Comparison of ENCODE assay signal across 31 cellular contexts in genomic region chr4:84176061-84176460, GRCh38.
DNase-seq lines count a peak whose midpoint lies in the region; ATAC-seq and TF ChIP-seq lines count a peak whose summit lies in the region.
"Had no signal": no experiment of that assay in that cellular context is flagged by ENCODE, and none has a peak within 500 bp of the region (broad histone marks: within the 10 kb centered on the region; RNA-seq: fewer than 3 reads in every experiment).

No MANE protein-coding gene starts in this region.

- ATAC-seq in GM18502 (IDR thresholded peaks at IDR 0.05; ENCODE audit: poor library complexity, unreplicated experiment), result no peak
- no peak for ATAC-seq in HG03196 (IDR thresholded peaks at IDR 0.05; ENCODE audit: unreplicated experiment)
- ATAC-seq: A549; CD8-positive, alpha-beta T cell had no signal

- no peak overlapping the region for H2AFZ ChIP-seq in neural cell (ENCODE audit: low read depth, low read length)

- no peaks in the 10 kb centered on the region for H4K20me1 ChIP-seq in neural cell (ENCODE audit: insufficient read depth)
- H4K20me1 ChIP-seq: BLaER1; BLaER1 treated with 17β-estradiol and CSF1 and Interleukin-3, amounts not matched to agents 10 nM and 100 nM had no signal

- H3K36me3 ChIP-seq in neural cell (ENCODE audit: insufficient read depth, low read length), result no peaks in the 10 kb centered on the region
- H3K36me3 ChIP-seq: BE2C; BLaER1; BLaER1 treated with 17β-estradiol and CSF1 and Interleukin-3, amounts not matched to agents 10 nM and 100 nM had no signal

- no peak overlapping the region for H3K4me2 ChIP-seq in neural cell (ENCODE audit: low read length)
- H3K4me2 ChIP-seq: A549; BLaER1; BLaER1 treated with 17β-estradiol and CSF1 and Interleukin-3, amounts not matched to agents 10 nM and 100 nM had no signal

- H3K79me2 ChIP-seq in neural cell (replicated peaks; ENCODE audit: insufficient read depth, low read length), result no peaks in the 10 kb centered on the region

- no peak for TF ChIP-seq CTCF in neural cell (IDR thresholded peaks at IDR 0.05; ENCODE audit: poor library complexity, severe bottlenecking)

- no peak for TF ChIP-seq RAD21 in neural cell (conservative IDR thresholded peaks at IDR 0.05)

- H3K9me2 ChIP-seq in neural cell (ENCODE audit: insufficient read depth, low read length), result no peaks in the 10 kb centered on the region

- H3K4me3 ChIP-seq in neural cell (ENCODE audit: low read length), result no peak overlapping the region
- H3K4me3 ChIP-seq: A549; BLaER1; BLaER1 treated with 17β-estradiol and CSF1 and Interleukin-3, amounts not matched to agents 10 nM and 100 nM had no signal

- H3K27me3 ChIP-seq in neural cell (ENCODE audit: insufficient read depth, low read depth, low read length), result no peaks in the 10 kb centered on the region
- H3K27me3 ChIP-seq: BE2C; BLaER1; BLaER1 treated with 17β-estradiol and CSF1 and Interleukin-3, amounts not matched to agents 10 nM and 100 nM had no signal

- no peak overlapping the region for H3K9ac ChIP-seq in neural cell (ENCODE audit: low read length)
- H3K9ac ChIP-seq: BLaER1; BLaER1 treated with 17β-estradiol and CSF1 and Interleukin-3, amounts not matched to agents 10 nM and 100 nM had no signal

- peak overlapping the region; percentile 46 for H3K27ac ChIP-seq in neural cell (ENCODE audit: low read length)
- H3K27ac ChIP-seq: 22Rv1; A549; BLaER1; BLaER1 treated with 17β-estradiol and CSF1 and Interleukin-3, amounts not matched to agents 10 nM and 100 nM; C4-2B had no signal

- H3K9me3 ChIP-seq in neural cell (ENCODE audit: low read length), result no peaks in the 10 kb centered on the region
- H3K9me3 ChIP-seq: A549; BE2C; BLaER1; BLaER1 treated with 17β-estradiol and CSF1 and Interleukin-3, amounts not matched to agents 10 nM and 100 nM; Caco-2 had no signal

- no peaks in the 10 kb centered on the region for H3F3A ChIP-seq in neural cell (ENCODE audit: insufficient read depth, low read length, poor library complexity, severe bottlenecking)

- TF ChIP-seq EP300 in neural cell (conservative IDR thresholded peaks at IDR 0.05; ENCODE audit: poor library complexity, severe bottlenecking), result peak; percentile 74

- DNase-seq in NCI-H2227 (lab: John Stamatoyannopoulos, UW; ENCODE audit: unreplicated experiment) (peak; percentile 74), NCI-H2227 treated with DMSO at 0.1 percent for 48 hours (lab: John Stamatoyannopoulos, UW) (peak; percentile 71), NAMALWA (ENCODE audit: low spot score) (no peak)
- DNase-seq: 8988T; ACHN; AML-193; BE2C; C1 segment of cervical spinal cord; Caco-2; Calu3; CD4-positive, alpha-beta memory T cell; CD4-positive, alpha-beta T cell; CD4-positive, CD25-positive, alpha-beta regulatory T cell; CD8-positive, alpha-beta memory T cell; CD8-positive, alpha-beta T cell; COR-L47; DMS 273 treated with DMSO at 0.1 percent for 48 hours; DMS153; DMS53; DMS79; DMS79 treated with DMSO at 0.1 percent for 48 hours; DND-41; EL had no signal

TF ChIP-seq in neural cell, 6 proteins besides CTCF, POLR2A, EP300 and RAD21:
- peak; percentile 93 for TF ChIP-seq POLR2AphosphoS5 (IDR thresholded peaks at IDR 0.05)
- TF ChIP-seq MXI1 (conservative IDR thresholded peaks at IDR 0.05; ENCODE audit: poor library complexity, severe bottlenecking), result no peak
